1 cellular context compared by ENCODE assay signal in the genomic region with DNA sequence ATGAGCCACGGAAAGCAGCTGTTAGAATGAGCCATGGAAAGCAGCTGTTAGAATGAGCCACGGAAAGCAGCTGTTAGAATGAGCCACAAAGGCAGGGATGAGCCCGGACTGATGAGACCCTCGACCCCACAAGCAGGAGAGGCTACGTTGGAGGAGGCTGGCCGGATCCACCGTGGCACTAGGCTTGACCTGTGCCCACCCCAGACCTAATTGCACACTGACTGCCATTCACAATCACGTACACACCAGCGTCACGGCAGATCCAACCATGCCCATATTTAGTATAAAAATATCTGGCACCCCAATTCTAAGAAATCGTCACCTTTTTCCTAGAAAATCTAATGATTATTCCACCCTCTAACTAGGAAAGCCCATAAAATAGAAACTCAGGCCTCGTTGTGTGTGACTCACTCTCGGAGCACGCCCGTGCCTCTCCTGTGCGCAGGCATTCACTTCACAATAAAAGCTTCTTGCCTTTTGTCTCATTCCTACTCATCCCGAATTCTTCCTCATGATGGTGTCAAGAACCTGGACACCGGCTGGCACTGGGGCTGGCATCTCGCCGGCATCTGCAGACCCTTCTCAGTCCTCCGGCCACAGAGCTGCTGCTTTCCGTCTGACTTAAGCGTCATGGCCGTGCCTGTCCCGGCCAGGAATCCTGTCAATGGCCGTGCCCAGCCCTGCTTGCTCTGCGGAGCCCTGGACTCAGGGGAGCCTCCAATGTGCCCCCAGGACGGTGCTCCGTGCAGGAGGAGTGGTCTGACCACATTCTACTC.
TF ChIP-seq lines count a peak whose summit lies in the region.

No MANE protein-coding gene starts in this region.

TF ChIP-seq in K562, 482 proteins besides CTCF, POLR2A, EP300 and RAD21 (continued from another document and continues in another):
- TF ChIP-seq, protein P1, sequence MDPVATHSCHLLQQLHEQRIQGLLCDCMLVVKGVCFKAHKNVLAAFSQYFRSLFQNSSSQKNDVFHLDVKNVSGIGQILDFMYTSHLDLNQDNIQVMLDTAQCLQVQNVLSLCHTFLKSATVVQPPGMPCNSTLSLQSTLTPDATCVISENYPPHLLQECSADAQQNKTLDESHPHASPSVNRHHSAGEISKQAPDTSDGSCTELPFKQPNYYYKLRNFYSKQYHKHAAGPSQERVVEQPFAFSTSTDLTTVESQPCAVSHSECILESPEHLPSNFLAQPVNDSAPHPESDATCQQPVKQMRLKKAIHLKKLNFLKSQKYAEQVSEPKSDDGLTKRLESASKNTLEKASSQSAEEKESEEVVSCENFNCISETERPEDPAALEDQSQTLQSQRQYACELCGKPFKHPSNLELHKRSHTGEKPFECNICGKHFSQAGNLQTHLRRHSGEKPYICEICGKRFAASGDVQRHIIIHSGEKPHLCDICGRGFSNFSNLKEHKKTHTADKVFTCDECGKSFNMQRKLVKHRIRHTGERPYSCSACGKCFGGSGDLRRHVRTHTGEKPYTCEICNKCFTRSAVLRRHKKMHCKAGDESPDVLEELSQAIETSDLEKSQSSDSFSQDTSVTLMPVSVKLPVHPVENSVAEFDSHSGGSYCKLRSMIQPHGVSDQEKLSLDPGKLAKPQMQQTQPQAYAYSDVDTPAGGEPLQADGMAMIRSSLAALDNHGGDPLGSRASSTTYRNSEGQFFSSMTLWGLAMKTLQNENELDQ (CRISPR knock-in tag; IDR thresholded peaks at IDR 0.05; ENCODE audit: borderline replicate concordance): no peak
- TF ChIP-seq ARHGAP35 (IDR thresholded peaks at IDR 0.05; ENCODE audit: partially characterized antibody) (no peak), ZNF3 (CRISPR knock-in tag; IDR thresholded peaks at IDR 0.05) (no peak), YY1 (IDR thresholded peaks at IDR 0.05; ENCODE audit: borderline replicate concordance in 1 of 3, control insufficient read depth in 1 of 3, extremely low read depth in 1 of 3, insufficient read depth in 3 of 3, insufficient read length in 1 of 3, insufficient replicate concordance in 2 of 3, low read depth in 1 of 3, low read length in 2 of 3) (peak in 2 of 3 experiments; percentile 34 to 81), NR4A1 (CRISPR knock-in tag; IDR thresholded peaks at IDR 0.05) (no peak), NR4A1 (tag; IDR thresholded peaks at IDR 0.05) (peak; percentile 73; the same call in 1 of the 2 replicates), SIN3B (IDR thresholded peaks at IDR 0.05; ENCODE audit: low read depth) (no peak), GTF3C2 (IDR thresholded peaks at IDR 0.05; ENCODE audit: borderline replicate concordance, extremely low read depth, insufficient read length) (no peak), RBM22 (IDR thresholded peaks at IDR 0.05; ENCODE audit: low read depth, low read length, poor library complexity, severe bottlenecking) (no peak), CTBP1 (IDR thresholded peaks at IDR 0.05; ENCODE audit: borderline replicate concordance) (peak; percentile 63; the same call in 1 of the 2 replicates), TAL1 (IDR thresholded peaks at IDR 0.05) (no peak), ZKSCAN8 (CRISPR knock-in tag; IDR thresholded peaks at IDR 0.05) (peak; percentile 48; the same call in 1 of the 2 replicates), SAFB (IDR thresholded peaks at IDR 0.05; ENCODE audit: borderline replicate concordance, low read depth, low read length) (no peak), MTF1 (CRISPR knock-in tag; IDR thresholded peaks at IDR 0.05; ENCODE audit: borderline replicate concordance) (no peak), DACH1 (IDR thresholded peaks at IDR 0.05; ENCODE audit: partially characterized antibody) (peak; percentile 89), MYC (IDR thresholded peaks at IDR 0.05; ENCODE audit: low read depth, low read length) (peak; percentile 87), MYC (CRISPR knock-in tag; IDR thresholded peaks at IDR 0.05; ENCODE audit: borderline replicate concordance, low read depth) (peak; percentile 64; the same call in 1 of the 2 replicates), TFAM (CRISPR knock-in tag; conservative IDR thresholded peaks at IDR 0.05) (no peak), ZNF511 (CRISPR knock-in tag; IDR thresholded peaks at IDR 0.05) (no peak; the same call in 1 of the 2 replicates), ZNF324 (CRISPR knock-in tag; IDR thresholded peaks at IDR 0.05) (peak; percentile 59; the same call in 1 of the 2 replicates), BCLAF1 (IDR thresholded peaks at IDR 0.05; ENCODE audit: borderline replicate concordance in 1 of 2, control insufficient read depth in 1 of 2, low read depth in 2 of 2, low read length in 1 of 2) (no peak), MBD1 (CRISPR knock-in tag; IDR thresholded peaks at IDR 0.05) (no peak), CHD2 (IDR thresholded peaks at IDR 0.05; ENCODE audit: low read depth, low read length) (no peak; the same call in 1 of the 2 replicates), KDM5B (IDR thresholded peaks at IDR 0.05; ENCODE audit: insufficient replicate concordance, low read depth, low read length) (peak; percentile 76), EGR1 (conservative IDR thresholded peaks at IDR 0.05) (peak; percentile 54; the same call in 1 of the 2 replicates), ZNF76 (CRISPR knock-in tag; IDR thresholded peaks at IDR 0.05; ENCODE audit: borderline replicate concordance) (no peak), CREB5 (CRISPR knock-in tag; IDR thresholded peaks at IDR 0.05) (no peak), RFX1 (IDR thresholded peaks at IDR 0.05) (no peak), NONO (IDR thresholded peaks at IDR 0.05; ENCODE audit: low read depth in 2 of 2, low read length in 1 of 2) (no peak), ZFPM2 (CRISPR knock-in tag; IDR thresholded peaks at IDR 0.05) (no peak), ZSCAN32 (CRISPR knock-in tag; IDR thresholded peaks at IDR 0.05) (0 out of 2 replicates have a peak, but pooled peaks have one; percentile 26), MTA3 (IDR thresholded peaks at IDR 0.05; ENCODE audit: borderline replicate concordance) (peak; percentile 80; the same call in 1 of the 2 replicates), BDP1 (IDR thresholded peaks at IDR 0.05; ENCODE audit: insufficient read depth, insufficient read length) (no peak), SMAD4 (CRISPR knock-in tag; conservative IDR thresholded peaks at IDR 0.05) (peak; percentile 60; the same call in 1 of the 2 replicates), GTF2E2 (tag; IDR thresholded peaks at IDR 0.05) (no peak), NELFE (IDR thresholded peaks at IDR 0.05; ENCODE audit: insufficient read depth, insufficient read length) (no peak), CXXC5 (CRISPR knock-in tag; IDR thresholded peaks at IDR 0.05) (peak; percentile 82), ZNF551 (CRISPR knock-in tag; IDR thresholded peaks at IDR 0.05) (no peak), CBFB (CRISPR knock-in tag; IDR thresholded peaks at IDR 0.05) (no peak), FOXM1 (IDR thresholded peaks at IDR 0.05; ENCODE audit: low read depth) (no peak; the same call in 1 of the 2 replicates), FOXM1 (CRISPR knock-in tag; IDR thresholded peaks at IDR 0.05; ENCODE audit: low read depth) (no peak), HNRNPK (IDR thresholded peaks at IDR 0.05; ENCODE audit: low read depth, low read length, poor library complexity, severe bottlenecking) (no peak), TAF7 (tag; IDR thresholded peaks at IDR 0.05) (no peak), POLR2B (IDR thresholded peaks at IDR 0.05; ENCODE audit: low read depth, partially characterized antibody) (no peak)
- TF ChIP-seq, protein P2, sequence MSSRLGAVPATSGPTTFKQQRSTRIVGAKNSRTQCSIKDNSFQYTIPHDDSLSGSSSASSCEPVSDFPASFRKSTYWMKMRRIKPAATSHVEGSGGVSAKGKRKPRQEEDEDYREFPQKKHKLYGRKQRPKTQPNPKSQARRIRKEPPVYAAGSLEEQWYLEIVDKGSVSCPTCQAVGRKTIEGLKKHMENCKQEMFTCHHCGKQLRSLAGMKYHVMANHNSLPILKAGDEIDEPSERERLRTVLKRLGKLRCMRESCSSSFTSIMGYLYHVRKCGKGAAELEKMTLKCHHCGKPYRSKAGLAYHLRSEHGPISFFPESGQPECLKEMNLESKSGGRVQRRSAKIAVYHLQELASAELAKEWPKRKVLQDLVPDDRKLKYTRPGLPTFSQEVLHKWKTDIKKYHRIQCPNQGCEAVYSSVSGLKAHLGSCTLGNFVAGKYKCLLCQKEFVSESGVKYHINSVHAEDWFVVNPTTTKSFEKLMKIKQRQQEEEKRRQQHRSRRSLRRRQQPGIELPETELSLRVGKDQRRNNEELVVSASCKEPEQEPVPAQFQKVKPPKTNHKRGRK (tag; IDR thresholded peaks at IDR 0.05): no peak
- TF ChIP-seq, protein P3, sequence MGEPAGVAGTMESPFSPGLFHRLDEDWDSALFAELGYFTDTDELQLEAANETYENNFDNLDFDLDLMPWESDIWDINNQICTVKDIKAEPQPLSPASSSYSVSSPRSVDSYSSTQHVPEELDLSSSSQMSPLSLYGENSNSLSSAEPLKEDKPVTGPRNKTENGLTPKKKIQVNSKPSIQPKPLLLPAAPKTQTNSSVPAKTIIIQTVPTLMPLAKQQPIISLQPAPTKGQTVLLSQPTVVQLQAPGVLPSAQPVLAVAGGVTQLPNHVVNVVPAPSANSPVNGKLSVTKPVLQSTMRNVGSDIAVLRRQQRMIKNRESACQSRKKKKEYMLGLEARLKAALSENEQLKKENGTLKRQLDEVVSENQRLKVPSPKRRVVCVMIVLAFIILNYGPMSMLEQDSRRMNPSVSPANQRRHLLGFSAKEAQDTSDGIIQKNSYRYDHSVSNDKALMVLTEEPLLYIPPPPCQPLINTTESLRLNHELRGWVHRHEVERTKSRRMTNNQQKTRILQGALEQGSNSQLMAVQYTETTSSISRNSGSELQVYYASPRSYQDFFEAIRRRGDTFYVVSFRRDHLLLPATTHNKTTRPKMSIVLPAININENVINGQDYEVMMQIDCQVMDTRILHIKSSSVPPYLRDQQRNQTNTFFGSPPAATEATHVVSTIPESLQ (CRISPR knock-in tag; IDR thresholded peaks at IDR 0.05): 0 out of 2 replicates have a peak, but pooled peaks have one; percentile 45
